Comparison of ENCODE assay signal across 5 cellular contexts in the genomic region with DNA sequence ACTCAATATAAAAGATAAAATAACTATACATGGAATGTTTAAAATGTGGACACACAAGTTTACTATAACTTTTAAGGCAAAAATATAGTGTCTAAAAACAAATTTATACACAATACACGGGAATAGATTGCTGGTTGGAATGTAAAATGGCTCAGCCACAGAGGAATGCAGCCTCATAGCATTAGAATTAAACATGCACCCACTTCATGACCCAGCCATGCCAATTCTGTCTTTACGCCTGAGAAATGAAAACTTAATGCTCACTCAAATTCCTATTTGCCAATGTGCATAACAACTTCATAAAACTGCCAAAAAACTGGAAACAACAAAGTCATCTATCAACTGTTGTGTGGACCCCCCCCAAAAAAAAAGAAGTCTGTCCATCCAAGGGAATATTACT.
"Had no signal": no experiment of that assay in that cellular context is flagged by ENCODE, and none has a peak within 500 bp of the region (broad histone marks: within the 10 kb centered on the region; RNA-seq: fewer than 3 reads in every experiment).

No MANE protein-coding gene starts in this region.

- H3K4me2 ChIP-seq: GM23338 had no signal

- H3K4me3 ChIP-seq: GM23338 had no signal

- H3K4me1 Mint-ChIP-seq: GM23338, H9 had no signal

- H3K27ac Mint-ChIP-seq: GM23338, H9 had no signal

- DNase-seq: H9, HCEC 1CT, IMR-90 had no signal

- H2AFZ ChIP-seq: GM23338 had no signal

- H3K27ac ChIP-seq: HL-60 had no signal

- H3K4me3 Mint-ChIP-seq: GM23338, H9 had no signal
